22 cellular contexts compared by ENCODE assay signal in genomic region chr10:35153723-35154122, GRCh38. TPM values are rescaled to one million over a fixed set of nuclear protein-coding genes. Genes with fewer than 3 reads are reported as not detected.
DNase-seq lines count a peak whose midpoint lies in the region; ATAC-seq and TF ChIP-seq lines count a peak whose summit lies in the region.
"Had no signal": no experiment of that assay in that cellular context is flagged by ENCODE, and none has a peak within 500 bp of the region (broad histone marks: within the 10 kb centered on the region; RNA-seq: fewer than 3 reads in every experiment).

No MANE protein-coding gene starts in this region.

- H3K79me2 ChIP-seq in SK-N-SH (ENCODE audit: insufficient read depth), result no peaks in the 10 kb centered on the region

- H3K27me3 ChIP-seq in SK-N-SH (ENCODE audit: insufficient read depth) (no peaks in the 10 kb centered on the region), adrenal gland (no peaks in the 10 kb centered on the region), left ventricle myocardium inferior (ENCODE audit: low read depth) (no peaks in the 10 kb centered on the region), spleen (replicated peaks in 1 of 7) (no peaks in the 10 kb centered on the region), SJCRH30 (no peaks in the 10 kb centered on the region), HAP-1 (ENCODE audit: low read depth) (no peaks in the 10 kb centered on the region)
- H3K27me3 ChIP-seq: sigmoid colon had no signal

- no peaks in the 10 kb centered on the region for H4K20me1 ChIP-seq in SK-N-SH (ENCODE audit: insufficient read depth)

- no peak for ATAC-seq in SK-N-SH treated with all-trans-retinoic acid at 6 μM for 48 hours
- ATAC-seq: GM23338 had no signal

- H3K27ac ChIP-seq in SK-N-SH (ENCODE audit: low read depth in 2 of 2, low read length in 1 of 2), result no peak overlapping the region
- H3K27ac ChIP-seq in adrenal gland, result peak overlapping the region; percentile 63 to 81 (median 71)
- peak overlapping the region; percentile 80 for H3K27ac ChIP-seq in left ventricle myocardium inferior (replicated peaks)
- peak overlapping the region in 5 of 8 donors; percentile 7 to 44 (median 15) for H3K27ac ChIP-seq in spleen
- no peak overlapping the region for H3K27ac ChIP-seq in SJCRH30
- H3K27ac ChIP-seq: 22Rv1, sigmoid colon had no signal

- no peak for TF ChIP-seq EP300 in SK-N-SH (IDR thresholded peaks at IDR 0.05; ENCODE audit: borderline replicate concordance in 1 of 2, low read depth in 1 of 2, low read length in 1 of 2)

- H3K4me1 ChIP-seq in SK-N-SH (ENCODE audit: control insufficient read depth in 1 of 2, insufficient read depth in 2 of 2, low read depth in 1 of 2, low read length in 1 of 2) (no peaks in the 10 kb centered on the region; a peak in 1 of 4 replicates), adrenal gland (replicated peaks in 1 of 2) (peaks cover 16 to 32% of the 10 kb centered on the region in 2 donors), left ventricle myocardium inferior (peaks cover 41% of the 10 kb centered on the region), spleen (peaks cover 0 to 45% (median 29%) of the 10 kb centered on the region in 6 donors), SJCRH30 (no peaks in the 10 kb centered on the region), HAP-1 (peaks cover 6% of the 10 kb centered on the region)

- no peak for DNase-seq in SK-N-SH
- DNase-seq in adrenal gland, result peak in 5 of 7 donors; percentile 40 to 69 (median 49)
- DNase-seq in left ventricle myocardium inferior, result no peak
- DNase-seq in spleen, result no peak
- DNase-seq in SJCRH30, result no peak
- no peak for DNase-seq in HAP-1 (ENCODE audit: low spot score in 2 of 2)
- no peak for DNase-seq in NAMALWA (ENCODE audit: low spot score)
- DNase-seq: activated CD4-positive, alpha-beta T cell treated with anti-CD3 and anti-CD28 coated beads, Interleukin-2, amount 10 ng/mL, durations not matched to agents 24 days and 14 days; CD4-positive, alpha-beta memory T cell; DMS153; hippocampal formation; immature natural killer cell; NCI-H187; NCI-H2227 treated with DMSO at 0.1 percent for 48 hours; NCI-H748 treated with DMSO at 0.1 percent for 48 hours; posterior cingulate gyrus; RPMI8226; sigmoid colon; trophoblast cell had no signal

- CTCF ChIA-PET in SK-N-SH (lab: Yijun Ruan, JAX), result interaction anchor here (1.3 kb wide), 1 partner anchor 14 kb away, joined by 3 read pairs; no protein-coding TSS in a partner anchor

- in situ Hi-C loops in HAP-1 (cut with MboI; ENCODE audit: low sequenced_read_pairs), result no loop called here

- WGBS in SK-N-SH (ENCODE audit: low lambda C conversion rate), result 80% methylated on average over 4 of the region's 4 CpGs
- WGBS in adrenal gland, 4 donors, result 19 to 26% (median 21%) methylated on average over 4 of the region's 4 CpGs
- WGBS in spleen, 5 donors, result 51 to 75% (median 61%) methylated on average over 4 of the region's 4 CpGs

- H3K36me3 ChIP-seq in SK-N-SH (replicated peaks in 1 of 2; ENCODE audit: control insufficient read depth in 1 of 2, insufficient read depth in 2 of 2, low read length in 1 of 2) (peaks cover 0 to 8% of the 10 kb centered on the region in 2 experiments), adrenal gland (replicated peaks in 1 of 2) (no peaks in the 10 kb centered on the region), left ventricle myocardium inferior (no peaks in the 10 kb centered on the region), spleen (no peaks in the 10 kb centered on the region), SJCRH30 (no peaks in the 10 kb centered on the region; the same call in 1 of the 2 replicates), HAP-1 (replicated peaks) (peaks cover 3% of the 10 kb centered on the region; the same call in 1 of the 2 replicates)

- H3K9me3 ChIP-seq in SK-N-SH (no peaks in the 10 kb centered on the region), adrenal gland (replicated peaks in 1 of 3) (no peaks in the 10 kb centered on the region), left ventricle myocardium inferior (replicated peaks) (peaks cover under 1% of the 10 kb centered on the region), spleen (no peaks in the 10 kb centered on the region), SJCRH30 (replicated peaks) (no peaks in the 10 kb centered on the region), HAP-1 (no peaks in the 10 kb centered on the region)
- H3K9me3 ChIP-seq: sigmoid colon had no signal

- no peak overlapping the region for H3K9ac ChIP-seq in SK-N-SH

- H3K9me2 ChIP-seq in SK-N-SH, result no peaks in the 10 kb centered on the region

- H3K4me3 ChIP-seq in SK-N-SH (ENCODE audit: low read depth in 2 of 2, low read length in 1 of 2), result no peak overlapping the region
- no peak overlapping the region for H3K4me3 ChIP-seq in adrenal gland
- no peak overlapping the region for H3K4me3 ChIP-seq in left ventricle myocardium inferior
- no peak overlapping the region for H3K4me3 ChIP-seq in spleen
- H3K4me3 ChIP-seq in SJCRH30, result no peak overlapping the region
- H3K4me3 ChIP-seq in HAP-1, result no peak overlapping the region
- H3K4me3 ChIP-seq: GM23338, sigmoid colon had no signal

- TF ChIP-seq RAD21 in SK-N-SH (IDR thresholded peaks at IDR 0.05; ENCODE audit: low read length), result no peak

- H2AFZ ChIP-seq in SK-N-SH (ENCODE audit: low read depth), result no peak overlapping the region
- H2AFZ ChIP-seq: GM23338 had no signal

- TF ChIP-seq POLR2A in adrenal gland (IDR thresholded peaks at IDR 0.05), result peak in 1 of 2 donors; percentile 29
- TF ChIP-seq POLR2A in spleen (IDR thresholded peaks at IDR 0.05), result no peak

- intact Hi-C loops in adrenal gland (cut with DNase I), result no loop called here
- intact Hi-C loops in left ventricle myocardium inferior (cut with micrococcal nuclease), result no loop called here
- intact Hi-C loops in spleen (cut with DNase I; ENCODE audit: low total_unique reads), result no loop called here

- TF ChIP-seq CTCF in SK-N-SH (IDR thresholded peaks at IDR 0.05), result no peak
- TF ChIP-seq CTCF in adrenal gland (IDR thresholded peaks at IDR 0.05), result no peak
- TF ChIP-seq CTCF in left ventricle myocardium inferior (IDR thresholded peaks at IDR 0.05; ENCODE audit: borderline replicate concordance), result no peak
- no peak for TF ChIP-seq CTCF in spleen (IDR thresholded peaks at IDR 0.05 in 8 of 11, conservative IDR thresholded peaks at IDR 0.05 in 3 of 11)

- no peak overlapping the region for H3K4me2 ChIP-seq in SK-N-SH
- H3K4me2 ChIP-seq: GM23338 had no signal

- no peaks in the 10 kb centered on the region for H3F3A ChIP-seq in SK-N-SH (replicated peaks; ENCODE audit: insufficient read depth)

- POLR2A ChIA-PET in SK-N-SH (lab: Yijun Ruan, JAX), result no interaction called here

TF ChIP-seq in SK-N-SH treated with all-trans-retinoic acid at 6 μM for 48 hours, 23 proteins besides CTCF, POLR2A, EP300 and RAD21 (continues in another document):
- no peak for TF ChIP-seq CSRNP3 (CRISPR knock-in tag; IDR thresholded peaks at IDR 0.05)

TF ChIP-seq in SK-N-SH, 30 proteins besides CTCF, POLR2A, EP300 and RAD21:
- TF ChIP-seq ZBTB33 (IDR thresholded peaks at IDR 0.05; ENCODE audit: borderline replicate concordance, low read depth) (no peak), FOSL2 (IDR thresholded peaks at IDR 0.05; ENCODE audit: borderline replicate concordance, low read depth) (no peak)
TF ChIP-seq in SK-N-SH: peak in this region for 0.

RNA-seq across cellular contexts. Expression of gene CREM, which starts 27.1 kb away (rescaled TPM):
- polyA plus RNA-seq in SK-N-SH (2012; rRNA removed) (41.4 TPM in 2 replicates), adrenal gland (100 to 1,000 TPM; 106 to 340 (median 136) TPM), spleen (10 to 100 TPM; 24.8 to 47.2 (median 32.6) TPM)
- 47.1 and 52.1 TPM in 2 replicates for polyA plus RNA-seq in SK-N-SH (2012; cell fraction: cytosol; rRNA removed)
- polyA plus RNA-seq in SK-N-SH (2012; cell fraction: nucleus; rRNA removed), result 15.7 and 28.2 TPM in 2 replicates
- total RNA-seq in adrenal gland (100 to 1,000 TPM in 5 of 8 donors, 10 to 100 TPM in 3; 75.2 to 266 (median 110) TPM), left ventricle myocardium inferior (58.5 TPM), spleen (10 to 100 TPM; 36.4 to 65.4 (median 44.1) TPM)
- total RNA-seq in SJCRH30 (2014; rRNA removed; shearing (Covaris generic)), result 28.6 and 30.4 TPM in 2 replicates

Comparison
In these comparisons a context has a peak if more than half of its experiments do, and no peak if none do; other contexts are left out.
1. DNase-seq: peak in adrenal gland (5 of 7); none in SK-N-SH (single experiment), left ventricle myocardium inferior (single experiment), spleen (single experiment), SJCRH30 (0 of 2), HAP-1 (0 of 2) and NAMALWA (single experiment).
2. H3K27ac ChIP-seq: peak in adrenal gland (5 of 5), left ventricle myocardium inferior (single experiment) and spleen (5 of 8); none in SK-N-SH (0 of 2) and SJCRH30 (single experiment).